In the genomic region with DNA sequence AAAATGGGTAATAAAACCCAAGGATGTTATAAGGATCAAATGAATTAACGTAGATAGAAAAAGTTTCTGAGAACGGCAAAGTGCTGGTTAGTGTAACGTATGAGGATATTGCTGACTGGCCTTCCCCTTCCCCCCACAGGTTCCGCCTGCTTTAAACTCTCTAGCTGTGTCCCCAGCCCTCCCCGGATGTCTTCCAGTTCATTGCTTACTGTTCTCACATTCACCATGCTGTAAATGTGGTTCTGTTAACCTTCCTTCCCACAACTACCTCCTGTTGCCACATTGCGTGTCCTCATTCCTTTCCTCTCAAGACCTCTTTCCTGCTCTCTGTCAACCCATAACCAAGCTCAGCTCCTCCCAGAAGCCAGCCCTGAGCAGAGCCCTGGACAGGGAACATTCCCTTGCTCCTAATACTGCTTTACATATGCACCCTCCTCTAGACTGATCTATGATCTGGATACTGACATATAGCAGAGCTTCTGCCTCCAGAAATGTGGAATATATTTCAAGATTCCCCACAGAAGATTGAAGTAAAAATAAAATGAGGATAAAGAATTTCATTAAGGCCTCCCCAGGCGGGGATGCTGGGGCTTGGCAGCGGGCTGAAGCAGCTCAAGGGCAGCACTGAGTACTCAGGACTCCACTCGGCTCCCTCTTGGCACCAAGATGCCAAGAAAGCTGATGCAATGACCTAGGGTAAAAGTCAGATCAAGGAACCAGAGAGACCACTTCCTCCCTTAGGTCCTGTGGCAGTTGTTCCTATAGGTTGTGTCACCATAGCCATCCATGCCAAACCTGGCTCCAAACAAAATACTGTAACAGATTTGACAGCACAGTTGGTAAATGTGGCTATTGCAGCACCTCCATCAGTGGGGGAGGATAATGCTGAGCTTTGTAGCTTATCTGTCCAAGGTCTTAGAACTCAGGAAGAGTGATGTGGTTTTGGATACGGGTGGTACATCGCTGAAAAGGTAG, we compare ENCODE assay signal across 1 cellular context.
TF ChIP-seq lines count a peak whose summit lies in the region.

No MANE protein-coding gene starts in this region.

TF ChIP-seq in H1, 55 proteins besides CTCF, POLR2A, EP300 and RAD21:
- TF ChIP-seq GTF2F1 (IDR thresholded peaks at IDR 0.05; ENCODE audit: borderline replicate concordance, low read depth, low read length) (no peak), SP4 (IDR thresholded peaks at IDR 0.05; ENCODE audit: low read length) (no peak), BCL11A (IDR thresholded peaks at IDR 0.05; ENCODE audit: low read depth in 2 of 2, low read length in 2 of 2) (no peak), SIN3A (conservative IDR thresholded peaks at IDR 0.05 in 1 of 2, IDR thresholded peaks at IDR 0.05 in 1 of 2; ENCODE audit: low read depth in 1 of 2, low read length in 2 of 2) (no peak), KDM4A (IDR thresholded peaks at IDR 0.05; ENCODE audit: low read depth, low read length, severe bottlenecking) (no peak), TAF7 (optimal IDR thresholded peaks at IDR 0.05; ENCODE audit: borderline replicate concordance, low read depth, low read length) (no peak), SAP30 (IDR thresholded peaks at IDR 0.05; ENCODE audit: insufficient read depth, insufficient replicate concordance, low read length) (no peak), RXRA (IDR thresholded peaks at IDR 0.05; ENCODE audit: insufficient read depth, low read depth, low read length) (no peak), PHF8 (conservative IDR thresholded peaks at IDR 0.05; ENCODE audit: low read depth, low read length) (no peak), MAFK (IDR thresholded peaks at IDR 0.05; ENCODE audit: low read depth, low read length) (no peak), ASH2L (IDR thresholded peaks at IDR 0.05; ENCODE audit: low read length) (no peak), RFX5 (IDR thresholded peaks at IDR 0.05; ENCODE audit: borderline replicate concordance, low read depth, low read length) (no peak), CREB1 (IDR thresholded peaks at IDR 0.05) (no peak), CEBPB (IDR thresholded peaks at IDR 0.05; ENCODE audit: low read depth, low read length) (no peak), NRF1 (IDR thresholded peaks at IDR 0.05; ENCODE audit: low read depth, low read length) (no peak), SIX5 (IDR thresholded peaks at IDR 0.05; ENCODE audit: low read depth, low read length) (no peak)
- TF ChIP-seq, protein P1, sequence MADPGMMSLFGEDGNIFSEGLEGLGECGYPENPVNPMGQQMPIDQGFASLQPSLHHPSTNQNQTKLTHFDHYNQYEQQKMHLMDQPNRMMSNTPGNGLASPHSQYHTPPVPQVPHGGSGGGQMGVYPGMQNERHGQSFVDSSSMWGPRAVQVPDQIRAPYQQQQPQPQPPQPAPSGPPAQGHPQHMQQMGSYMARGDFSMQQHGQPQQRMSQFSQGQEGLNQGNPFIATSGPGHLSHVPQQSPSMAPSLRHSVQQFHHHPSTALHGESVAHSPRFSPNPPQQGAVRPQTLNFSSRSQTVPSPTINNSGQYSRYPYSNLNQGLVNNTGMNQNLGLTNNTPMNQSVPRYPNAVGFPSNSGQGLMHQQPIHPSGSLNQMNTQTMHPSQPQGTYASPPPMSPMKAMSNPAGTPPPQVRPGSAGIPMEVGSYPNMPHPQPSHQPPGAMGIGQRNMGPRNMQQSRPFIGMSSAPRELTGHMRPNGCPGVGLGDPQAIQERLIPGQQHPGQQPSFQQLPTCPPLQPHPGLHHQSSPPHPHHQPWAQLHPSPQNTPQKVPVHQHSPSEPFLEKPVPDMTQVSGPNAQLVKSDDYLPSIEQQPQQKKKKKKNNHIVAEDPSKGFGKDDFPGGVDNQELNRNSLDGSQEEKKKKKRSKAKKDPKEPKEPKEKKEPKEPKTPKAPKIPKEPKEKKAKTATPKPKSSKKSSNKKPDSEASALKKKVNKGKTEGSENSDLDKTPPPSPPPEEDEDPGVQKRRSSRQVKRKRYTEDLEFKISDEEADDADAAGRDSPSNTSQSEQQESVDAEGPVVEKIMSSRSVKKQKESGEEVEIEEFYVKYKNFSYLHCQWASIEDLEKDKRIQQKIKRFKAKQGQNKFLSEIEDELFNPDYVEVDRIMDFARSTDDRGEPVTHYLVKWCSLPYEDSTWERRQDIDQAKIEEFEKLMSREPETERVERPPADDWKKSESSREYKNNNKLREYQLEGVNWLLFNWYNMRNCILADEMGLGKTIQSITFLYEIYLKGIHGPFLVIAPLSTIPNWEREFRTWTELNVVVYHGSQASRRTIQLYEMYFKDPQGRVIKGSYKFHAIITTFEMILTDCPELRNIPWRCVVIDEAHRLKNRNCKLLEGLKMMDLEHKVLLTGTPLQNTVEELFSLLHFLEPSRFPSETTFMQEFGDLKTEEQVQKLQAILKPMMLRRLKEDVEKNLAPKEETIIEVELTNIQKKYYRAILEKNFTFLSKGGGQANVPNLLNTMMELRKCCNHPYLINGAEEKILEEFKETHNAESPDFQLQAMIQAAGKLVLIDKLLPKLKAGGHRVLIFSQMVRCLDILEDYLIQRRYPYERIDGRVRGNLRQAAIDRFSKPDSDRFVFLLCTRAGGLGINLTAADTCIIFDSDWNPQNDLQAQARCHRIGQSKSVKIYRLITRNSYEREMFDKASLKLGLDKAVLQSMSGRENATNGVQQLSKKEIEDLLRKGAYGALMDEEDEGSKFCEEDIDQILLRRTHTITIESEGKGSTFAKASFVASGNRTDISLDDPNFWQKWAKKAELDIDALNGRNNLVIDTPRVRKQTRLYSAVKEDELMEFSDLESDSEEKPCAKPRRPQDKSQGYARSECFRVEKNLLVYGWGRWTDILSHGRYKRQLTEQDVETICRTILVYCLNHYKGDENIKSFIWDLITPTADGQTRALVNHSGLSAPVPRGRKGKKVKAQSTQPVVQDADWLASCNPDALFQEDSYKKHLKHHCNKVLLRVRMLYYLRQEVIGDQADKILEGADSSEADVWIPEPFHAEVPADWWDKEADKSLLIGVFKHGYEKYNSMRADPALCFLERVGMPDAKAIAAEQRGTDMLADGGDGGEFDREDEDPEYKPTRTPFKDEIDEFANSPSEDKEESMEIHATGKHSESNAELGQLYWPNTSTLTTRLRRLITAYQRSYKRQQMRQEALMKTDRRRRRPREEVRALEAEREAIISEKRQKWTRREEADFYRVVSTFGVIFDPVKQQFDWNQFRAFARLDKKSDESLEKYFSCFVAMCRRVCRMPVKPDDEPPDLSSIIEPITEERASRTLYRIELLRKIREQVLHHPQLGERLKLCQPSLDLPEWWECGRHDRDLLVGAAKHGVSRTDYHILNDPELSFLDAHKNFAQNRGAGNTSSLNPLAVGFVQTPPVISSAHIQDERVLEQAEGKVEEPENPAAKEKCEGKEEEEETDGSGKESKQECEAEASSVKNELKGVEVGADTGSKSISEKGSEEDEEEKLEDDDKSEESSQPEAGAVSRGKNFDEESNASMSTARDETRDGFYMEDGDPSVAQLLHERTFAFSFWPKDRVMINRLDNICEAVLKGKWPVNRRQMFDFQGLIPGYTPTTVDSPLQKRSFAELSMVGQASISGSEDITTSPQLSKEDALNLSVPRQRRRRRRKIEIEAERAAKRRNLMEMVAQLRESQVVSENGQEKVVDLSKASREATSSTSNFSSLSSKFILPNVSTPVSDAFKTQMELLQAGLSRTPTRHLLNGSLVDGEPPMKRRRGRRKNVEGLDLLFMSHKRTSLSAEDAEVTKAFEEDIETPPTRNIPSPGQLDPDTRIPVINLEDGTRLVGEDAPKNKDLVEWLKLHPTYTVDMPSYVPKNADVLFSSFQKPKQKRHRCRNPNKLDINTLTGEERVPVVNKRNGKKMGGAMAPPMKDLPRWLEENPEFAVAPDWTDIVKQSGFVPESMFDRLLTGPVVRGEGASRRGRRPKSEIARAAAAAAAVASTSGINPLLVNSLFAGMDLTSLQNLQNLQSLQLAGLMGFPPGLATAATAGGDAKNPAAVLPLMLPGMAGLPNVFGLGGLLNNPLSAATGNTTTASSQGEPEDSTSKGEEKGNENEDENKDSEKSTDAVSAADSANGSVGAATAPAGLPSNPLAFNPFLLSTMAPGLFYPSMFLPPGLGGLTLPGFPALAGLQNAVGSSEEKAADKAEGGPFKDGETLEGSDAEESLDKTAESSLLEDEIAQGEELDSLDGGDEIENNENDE (IDR thresholded peaks at IDR 0.05; ENCODE audit: insufficient replicate concordance, low read length): no peak
- TF ChIP-seq, protein P2, sequence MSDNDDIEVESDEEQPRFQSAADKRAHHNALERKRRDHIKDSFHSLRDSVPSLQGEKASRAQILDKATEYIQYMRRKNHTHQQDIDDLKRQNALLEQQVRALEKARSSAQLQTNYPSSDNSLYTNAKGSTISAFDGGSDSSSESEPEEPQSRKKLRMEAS (IDR thresholded peaks at IDR 0.05): no peak
- TF ChIP-seq, protein P3, sequence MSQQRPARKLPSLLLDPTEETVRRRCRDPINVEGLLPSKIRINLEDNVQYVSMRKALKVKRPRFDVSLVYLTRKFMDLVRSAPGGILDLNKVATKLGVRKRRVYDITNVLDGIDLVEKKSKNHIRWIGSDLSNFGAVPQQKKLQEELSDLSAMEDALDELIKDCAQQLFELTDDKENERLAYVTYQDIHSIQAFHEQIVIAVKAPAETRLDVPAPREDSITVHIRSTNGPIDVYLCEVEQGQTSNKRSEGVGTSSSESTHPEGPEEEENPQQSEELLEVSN (IDR thresholded peaks at IDR 0.05): no peak
- TF ChIP-seq, protein P4, sequence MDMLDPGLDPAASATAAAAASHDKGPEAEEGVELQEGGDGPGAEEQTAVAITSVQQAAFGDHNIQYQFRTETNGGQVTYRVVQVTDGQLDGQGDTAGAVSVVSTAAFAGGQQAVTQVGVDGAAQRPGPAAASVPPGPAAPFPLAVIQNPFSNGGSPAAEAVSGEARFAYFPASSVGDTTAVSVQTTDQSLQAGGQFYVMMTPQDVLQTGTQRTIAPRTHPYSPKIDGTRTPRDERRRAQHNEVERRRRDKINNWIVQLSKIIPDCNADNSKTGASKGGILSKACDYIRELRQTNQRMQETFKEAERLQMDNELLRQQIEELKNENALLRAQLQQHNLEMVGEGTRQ (IDR thresholded peaks at IDR 0.05; ENCODE audit: low read length): no peak
